In genomic region chr6:28734443-28734959, GRCh38 we compare ENCODE assay signal across 3 cellular contexts.
A peak's percentile ranks its signal among the peaks of the same experiment; 100 is the strongest.
TF ChIP-seq lines count a peak whose summit lies in the region.

No MANE protein-coding gene starts in this region.

TF ChIP-seq in SK-N-SH, 30 proteins besides CTCF, POLR2A, EP300 and RAD21:
- TF ChIP-seq USF2 (IDR thresholded peaks at IDR 0.05; ENCODE audit: borderline replicate concordance, low read depth, low read length) (no peak), PBX3 (IDR thresholded peaks at IDR 0.05) (no peak), SIN3A (IDR thresholded peaks at IDR 0.05; ENCODE audit: borderline replicate concordance, low read depth, low read length) (no peak), IRF3 (IDR thresholded peaks at IDR 0.05; ENCODE audit: low read depth, low read length) (no peak), SMC3 (IDR thresholded peaks at IDR 0.05; ENCODE audit: low read depth, low read length) (no peak)
- TF ChIP-seq, protein P1, sequence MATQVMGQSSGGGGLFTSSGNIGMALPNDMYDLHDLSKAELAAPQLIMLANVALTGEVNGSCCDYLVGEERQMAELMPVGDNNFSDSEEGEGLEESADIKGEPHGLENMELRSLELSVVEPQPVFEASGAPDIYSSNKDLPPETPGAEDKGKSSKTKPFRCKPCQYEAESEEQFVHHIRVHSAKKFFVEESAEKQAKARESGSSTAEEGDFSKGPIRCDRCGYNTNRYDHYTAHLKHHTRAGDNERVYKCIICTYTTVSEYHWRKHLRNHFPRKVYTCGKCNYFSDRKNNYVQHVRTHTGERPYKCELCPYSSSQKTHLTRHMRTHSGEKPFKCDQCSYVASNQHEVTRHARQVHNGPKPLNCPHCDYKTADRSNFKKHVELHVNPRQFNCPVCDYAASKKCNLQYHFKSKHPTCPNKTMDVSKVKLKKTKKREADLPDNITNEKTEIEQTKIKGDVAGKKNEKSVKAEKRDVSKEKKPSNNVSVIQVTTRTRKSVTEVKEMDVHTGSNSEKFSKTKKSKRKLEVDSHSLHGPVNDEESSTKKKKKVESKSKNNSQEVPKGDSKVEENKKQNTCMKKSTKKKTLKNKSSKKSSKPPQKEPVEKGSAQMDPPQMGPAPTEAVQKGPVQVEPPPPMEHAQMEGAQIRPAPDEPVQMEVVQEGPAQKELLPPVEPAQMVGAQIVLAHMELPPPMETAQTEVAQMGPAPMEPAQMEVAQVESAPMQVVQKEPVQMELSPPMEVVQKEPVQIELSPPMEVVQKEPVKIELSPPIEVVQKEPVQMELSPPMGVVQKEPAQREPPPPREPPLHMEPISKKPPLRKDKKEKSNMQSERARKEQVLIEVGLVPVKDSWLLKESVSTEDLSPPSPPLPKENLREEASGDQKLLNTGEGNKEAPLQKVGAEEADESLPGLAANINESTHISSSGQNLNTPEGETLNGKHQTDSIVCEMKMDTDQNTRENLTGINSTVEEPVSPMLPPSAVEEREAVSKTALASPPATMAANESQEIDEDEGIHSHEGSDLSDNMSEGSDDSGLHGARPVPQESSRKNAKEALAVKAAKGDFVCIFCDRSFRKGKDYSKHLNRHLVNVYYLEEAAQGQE (IDR thresholded peaks at IDR 0.05; ENCODE audit: low read depth, low read length): no peak
TF ChIP-seq in SK-N-SH: peak in this region for 0.

TF ChIP-seq in SK-N-SH treated with all-trans-retinoic acid at 6 μM for 48 hours, 23 proteins besides CTCF, POLR2A, EP300 and RAD21 (continued from another document):
- no peak for TF ChIP-seq CSRNP3 (CRISPR knock-in tag; IDR thresholded peaks at IDR 0.05)

TF ChIP-seq in K562, 482 proteins besides CTCF, POLR2A, EP300 and RAD21 (continued from another document):
- no peak for TF ChIP-seq ZBTB9 (CRISPR knock-in tag; IDR thresholded peaks at IDR 0.05)
- no peak for TF ChIP-seq RFX5 (IDR thresholded peaks at IDR 0.05; ENCODE audit: low read depth, low read length)
- TF ChIP-seq, protein P2, sequence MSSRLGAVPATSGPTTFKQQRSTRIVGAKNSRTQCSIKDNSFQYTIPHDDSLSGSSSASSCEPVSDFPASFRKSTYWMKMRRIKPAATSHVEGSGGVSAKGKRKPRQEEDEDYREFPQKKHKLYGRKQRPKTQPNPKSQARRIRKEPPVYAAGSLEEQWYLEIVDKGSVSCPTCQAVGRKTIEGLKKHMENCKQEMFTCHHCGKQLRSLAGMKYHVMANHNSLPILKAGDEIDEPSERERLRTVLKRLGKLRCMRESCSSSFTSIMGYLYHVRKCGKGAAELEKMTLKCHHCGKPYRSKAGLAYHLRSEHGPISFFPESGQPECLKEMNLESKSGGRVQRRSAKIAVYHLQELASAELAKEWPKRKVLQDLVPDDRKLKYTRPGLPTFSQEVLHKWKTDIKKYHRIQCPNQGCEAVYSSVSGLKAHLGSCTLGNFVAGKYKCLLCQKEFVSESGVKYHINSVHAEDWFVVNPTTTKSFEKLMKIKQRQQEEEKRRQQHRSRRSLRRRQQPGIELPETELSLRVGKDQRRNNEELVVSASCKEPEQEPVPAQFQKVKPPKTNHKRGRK (tag; IDR thresholded peaks at IDR 0.05): peak; percentile 30; the same call in 1 of the 2 replicates
- TF ChIP-seq, protein P3, sequence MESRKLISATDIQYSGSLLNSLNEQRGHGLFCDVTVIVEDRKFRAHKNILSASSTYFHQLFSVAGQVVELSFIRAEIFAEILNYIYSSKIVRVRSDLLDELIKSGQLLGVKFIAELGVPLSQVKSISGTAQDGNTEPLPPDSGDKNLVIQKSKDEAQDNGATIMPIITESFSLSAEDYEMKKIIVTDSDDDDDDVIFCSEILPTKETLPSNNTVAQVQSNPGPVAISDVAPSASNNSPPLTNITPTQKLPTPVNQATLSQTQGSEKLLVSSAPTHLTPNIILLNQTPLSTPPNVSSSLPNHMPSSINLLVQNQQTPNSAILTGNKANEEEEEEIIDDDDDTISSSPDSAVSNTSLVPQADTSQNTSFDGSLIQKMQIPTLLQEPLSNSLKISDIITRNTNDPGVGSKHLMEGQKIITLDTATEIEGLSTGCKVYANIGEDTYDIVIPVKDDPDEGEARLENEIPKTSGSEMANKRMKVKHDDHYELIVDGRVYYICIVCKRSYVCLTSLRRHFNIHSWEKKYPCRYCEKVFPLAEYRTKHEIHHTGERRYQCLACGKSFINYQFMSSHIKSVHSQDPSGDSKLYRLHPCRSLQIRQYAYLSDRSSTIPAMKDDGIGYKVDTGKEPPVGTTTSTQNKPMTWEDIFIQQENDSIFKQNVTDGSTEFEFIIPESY (CRISPR knock-in tag; IDR thresholded peaks at IDR 0.05): 0 out of 2 replicates have a peak, but pooled peaks have one; percentile 10
- TF ChIP-seq ZNF740 (CRISPR knock-in tag; IDR thresholded peaks at IDR 0.05): no peak
- peak in 1 of 2 experiments; percentile 9; a peak in 1 of 4 replicates for TF ChIP-seq ZNF740 (tag; IDR thresholded peaks at IDR 0.05)
- TF ChIP-seq ZNF277 (CRISPR knock-in tag; IDR thresholded peaks at IDR 0.05; ENCODE audit: borderline replicate concordance): peak; percentile 48; the same call in 1 of the 2 replicates
- 0 out of 2 replicates have a peak, but pooled peaks have one; percentile 1 for TF ChIP-seq VEZF1 (CRISPR knock-in tag; IDR thresholded peaks at IDR 0.05)
- 0 out of 2 replicates have a peak, but pooled peaks have one; percentile 15 for TF ChIP-seq HES1 (IDR thresholded peaks at IDR 0.05; ENCODE audit: low read depth)
- TF ChIP-seq ETS1 (conservative IDR thresholded peaks at IDR 0.05; ENCODE audit: control insufficient read depth, low read depth, low read length): no peak
- TF ChIP-seq DPF2 (IDR thresholded peaks at IDR 0.05): no peak
- TF ChIP-seq NFIX (CRISPR knock-in tag; IDR thresholded peaks at IDR 0.05; ENCODE audit: low read depth): 0 out of 2 replicates have a peak, but pooled peaks have one; percentile 28
